ENCODE assay signal across 24 cellular contexts in genomic region chr5:31833005-31833404, GRCh38.
"Had no signal": no experiment of that assay in that cellular context is flagged by ENCODE, and none has a peak within 500 bp of the region (broad histone marks: within the 10 kb centered on the region; RNA-seq: fewer than 3 reads in every experiment).

No MANE protein-coding gene starts in this region.

- H3K27me3 ChIP-seq: adrenal gland, hepatocyte, stomach, suprapubic skin, tibial nerve, uterus had no signal

- H3K27ac ChIP-seq: adrenal gland, epithelial cell of prostate, hepatocyte, stomach, suprapubic skin, tibial nerve, uterus, WERI-Rb-1 had no signal

- H3K4me1 ChIP-seq: adrenal gland, stomach, suprapubic skin, tibial nerve, uterus had no signal

- H3K36me3 ChIP-seq: adrenal gland, stomach, suprapubic skin, tibial nerve, uterus, WERI-Rb-1 had no signal

- H3K4me3 ChIP-seq: adrenal gland, hepatocyte, mucosa of descending colon, stomach, suprapubic skin, tibial nerve, uterus had no signal

- H3K9me3 ChIP-seq: adrenal gland, mucosa of descending colon, suprapubic skin had no signal

- DNase-seq: activated CD4-positive, alpha-beta T cell treated with anti-CD3 and anti-CD28 coated beads, Interleukin-2, amount 50 U/mL, for 1 hour; activated CD4-positive, CD25-positive, alpha-beta regulatory T cell treated with anti-CD3 and anti-CD28 coated beads, Interleukin-2, amount 50 U/mL, for 72 hours; activated CD8-positive, alpha-beta T cell treated with anti-CD3 and anti-CD28 coated beads, Interleukin-2, amount 10 ng/mL, durations not matched to agents 7 days and 5 days; activated naive CD4-positive, alpha-beta T cell; activated T-cell treated with anti-CD3 and anti-CD28 coated beads, Interleukin-2, amount 50 U/mL, for 4 hours; adrenal gland; cortex of kidney; endodermal cell; foreskin fibroblast; mesendoderm; mucosa of descending colon; nephron progenitor cell; occipital lobe; small intestine; stimulated activated CD4-positive, alpha-beta T cell treated with anti-CD3 and anti-CD28 coated beads, Interleukin-2, amount 100 ng/mL, for 24 hours; stomach; T-helper 1 cell; uterus; WERI-Rb-1 had no signal

- ATAC-seq: activated CD8-positive, alpha-beta T cell treated with anti-CD3 and anti-CD28 coated beads, Interleukin-2, amount 10 ng/mL, durations not matched to agents 7 days and 5 days; activated T-cell treated with anti-CD3 and anti-CD28 coated beads, Interleukin-2, amount 50 U/mL, for 4 hours; mucosa of descending colon; sciatic nerve had no signal
